ENCODE assay signal across 31 cellular contexts in genomic region chr7:90322837-90323236, GRCh38. TPM values are rescaled to one million over a fixed set of nuclear protein-coding genes. Genes with fewer than 3 reads are reported as not detected.
"Had no signal": no experiment of that assay in that cellular context is flagged by ENCODE, and none has a peak within 500 bp of the region (broad histone marks: within the 10 kb centered on the region; RNA-seq: fewer than 3 reads in every experiment).

No MANE protein-coding gene starts in this region.

- ATAC-seq: stimulated activated effector memory CD8-positive, alpha-beta T cell treated with anti-CD3 and anti-CD28 coated beads, Interleukin-12 subunit alpha, Interleukin-12 subunit beta, amount 100 ng/mL, for 72 hours; stimulated activated memory B cell treated with anti-CD40 and anti-IgM and Interleukin-4, amounts not matched to agents 10 μg/mL and 1 μg/mL and 100 μg/mL, for 72 hours; stimulated activated naive B cell treated with anti-CD40 and anti-IgM and Interleukin-4, amounts not matched to agents 10 μg/mL and 1 μg/mL and 100 μg/mL, for 72 hours; stimulated activated naive CD8-positive, alpha-beta T cell treated with anti-CD3 and anti-CD28 coated beads, Interleukin-15, amount 100 ng/mL, for 72 hours; stimulated activated naive CD8-positive, alpha-beta T cell treated with anti-CD3 and anti-CD28 coated beads, Interleukin-15, Interleukin-2, amounts not matched to agents 100 U/mL and 50 U/mL, for 24 hours; upper lobe of right lung had no signal

- H3K27me3 ChIP-seq: testis, vagina had no signal

- H3K36me3 ChIP-seq: stomach, suprapubic skin, thoracic aorta, thyroid gland, tibial artery, tibial nerve, transverse colon, upper lobe of left lung, upper lobe of right lung, uterus, vagina had no signal

- DNase-seq: stimulated activated CD4-positive, alpha-beta T cell treated with anti-CD3 and anti-CD28 coated beads, Interleukin-2, amount 100 ng/mL, for 48 hours; stimulated activated CD4-positive, alpha-beta T cell treated with anti-CD3 and anti-CD28 coated beads, Interleukin-4, amount 100 ng/mL, for 1 hour; stimulated activated CD4-positive, alpha-beta T cell treated with anti-CD3 and anti-CD28 coated beads, Interleukin-4, amount 100 ng/mL, for 24 hours; stimulated activated CD4-positive, alpha-beta T cell treated with anti-CD3 and anti-CD28 coated beads, Interleukin-4, amount 100 ng/mL, for 4 hours; stimulated activated CD8-positive, alpha-beta memory T cell treated with anti-CD3 and anti-CD28 coated beads, Interleukin-4, amount 100 ng/mL, for 48 hours; stimulated activated naive B cell treated with anti-CD40 and anti-IgM and Interleukin-4, amounts not matched to agents 10 μg/mL and 1 μg/mL and 100 μg/mL, for 72 hours; stimulated activated naive CD4-positive, alpha-beta T cell; stimulated activated naive CD4-positive, alpha-beta T cell treated with Interleukin-2 at 50 U/mL for 16 hours; stimulated activated naive CD8-positive, alpha-beta T cell treated with anti-CD3 and anti-CD28 coated beads, Interleukin-15, amount 100 ng/mL, for 72 hours; stimulated activated naive CD8-positive, alpha-beta T cell treated with anti-CD3 and anti-CD28 coated beads, Interleukin-15, Interleukin-2, amounts not matched to agents 100 U/mL and 50 U/mL, for 24 hours; stomach; substantia nigra; testis; thyroid gland; tibial artery; transverse colon; trophoblast cell; upper lobe of left lung; upper lobe of right lung; uterus had no signal

- H3K4me1 ChIP-seq: testis, upper lobe of right lung had no signal

- H3K4me3 ChIP-seq: stomach, suprapubic skin, testis, thoracic aorta, thyroid gland, tibial artery, tibial nerve, transverse colon, upper lobe of left lung, upper lobe of right lung, uterus, vagina had no signal

- H3K27ac ChIP-seq: stomach, suprapubic skin, testis, thoracic aorta, thyroid gland, tibial artery, tibial nerve, transverse colon, upper lobe of left lung, upper lobe of right lung, uterus, vagina had no signal

- H3K9me3 ChIP-seq: stomach, suprapubic skin, testis, thoracic aorta, thyroid gland, tibial artery, tibial nerve, transverse colon, upper lobe of left lung, upper lobe of right lung, uterus, vagina had no signal

RNA-seq across cellular contexts. Expression of gene FAM237B, which starts 1.7 kb away (rescaled TPM):
- total RNA-seq: stomach, subcutaneous adipose tissue, suprapubic skin, temporal lobe, testis, thoracic aorta, thyroid gland, tibial nerve, transverse colon, upper lobe of right lung, ureter, urinary bladder, uterus, vagina had no signal
- polyA plus RNA-seq: stomach, thymus, urinary bladder had no signal
